Comparison of ENCODE assay signal across 7 cellular contexts in the genomic region with DNA sequence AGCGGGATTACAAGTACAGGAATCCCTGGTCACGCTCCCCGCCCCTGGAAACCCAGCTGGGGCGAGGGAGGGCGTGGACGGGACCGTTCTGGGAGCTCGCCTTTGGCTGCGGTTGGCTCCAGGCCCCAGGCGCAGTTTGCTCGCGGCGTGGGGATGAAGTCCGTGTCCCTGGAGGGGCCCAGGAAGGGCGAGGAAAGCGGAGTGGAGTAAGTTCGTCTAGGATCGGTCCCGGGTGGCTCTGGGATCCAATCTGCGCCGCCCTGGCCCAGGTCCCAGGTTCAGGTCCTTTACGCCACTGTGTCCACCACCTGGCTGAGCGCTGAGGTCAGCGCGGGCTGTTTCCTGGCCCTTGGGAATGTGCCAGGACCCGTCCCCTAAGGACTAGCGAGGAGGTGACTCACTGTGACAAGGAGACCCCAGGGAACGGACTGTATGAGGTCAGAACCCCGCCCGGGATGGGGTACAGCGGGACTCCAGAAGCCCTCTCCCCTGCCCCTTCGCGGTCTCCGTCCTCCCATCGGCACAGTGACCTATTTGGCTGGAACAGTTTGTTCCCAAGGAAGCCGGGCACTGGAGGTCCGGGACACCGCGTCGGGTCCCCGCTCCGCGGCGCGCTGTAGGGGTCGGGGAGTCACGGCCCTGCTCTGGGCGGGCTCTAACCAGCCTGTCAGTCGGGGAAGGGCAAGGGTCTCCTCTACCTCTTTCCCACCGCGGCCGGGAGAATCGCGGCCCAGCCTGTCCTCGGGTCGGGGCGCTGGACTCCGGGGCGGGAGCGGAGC. TPM values are rescaled to one million over a fixed set of nuclear protein-coding genes. Genes with fewer than 3 reads are reported as not detected.
DNase-seq lines count a peak whose midpoint lies in the region; ATAC-seq and TF ChIP-seq lines count a peak whose summit lies in the region.

No MANE protein-coding gene starts in this region.

- ATAC-seq in GM19372 (IDR thresholded peaks at IDR 0.05; ENCODE audit: low read depth, unreplicated experiment), result peak; percentile 3
- no peak for ATAC-seq in GM18861 (IDR thresholded peaks at IDR 0.05; ENCODE audit: unreplicated experiment)
- ATAC-seq in HG03175 (IDR thresholded peaks at IDR 0.05; ENCODE audit: unreplicated experiment), result no peak

- H3K4me3 Mint-ChIP-seq in glutamatergic neuron (ENCODE audit: unreplicated experiment) (peak overlapping the region; percentile 90), osteocyte (ENCODE audit: unreplicated experiment) (peak overlapping the region; percentile 96)

- no peak for TF ChIP-seq CTCF in glutamatergic neuron (IDR thresholded peaks at IDR 0.05; ENCODE audit: partially characterized antibody, unreplicated experiment)
- no peak for TF ChIP-seq CTCF in osteocyte (IDR thresholded peaks at IDR 0.05)

- DNase-seq in NCI-H2196 treated with DMSO at 0.1 percent for 48 hours (lab: John Stamatoyannopoulos, UW; ENCODE audit: unreplicated experiment), result peak; percentile 15
- peak; percentile 28 for DNase-seq in activated naive CD4-positive, alpha-beta T cell treated with anti-CD3 and anti-CD28 coated beads, Interleukin-2, amount 50 U/mL, for 16 hours
- peak; percentile 52 for DNase-seq in glutamatergic neuron
- no peak for DNase-seq in osteocyte (ENCODE audit: extremely low spot score, unreplicated experiment)

- H3K27me3 Mint-ChIP-seq in glutamatergic neuron (ENCODE audit: unreplicated experiment) (peaks cover 8% of the 10 kb centered on the region), osteocyte (ENCODE audit: unreplicated experiment) (no peaks in the 10 kb centered on the region)

- H3K4me1 Mint-ChIP-seq in glutamatergic neuron (ENCODE audit: low read depth, unreplicated experiment) (peaks cover 18% of the 10 kb centered on the region), osteocyte (ENCODE audit: unreplicated experiment) (peaks cover 57% of the 10 kb centered on the region)

- no peaks in the 10 kb centered on the region for H3K36me3 Mint-ChIP-seq in glutamatergic neuron (ENCODE audit: unreplicated experiment)
- H3K36me3 Mint-ChIP-seq in osteocyte (ENCODE audit: unreplicated experiment), result peaks cover 16% of the 10 kb centered on the region

- H3K9me3 Mint-ChIP-seq in glutamatergic neuron (ENCODE audit: unreplicated experiment), result peaks cover 10% of the 10 kb centered on the region
- no peaks in the 10 kb centered on the region for H3K9me3 Mint-ChIP-seq in osteocyte (ENCODE audit: unreplicated experiment)

- peak overlapping the region; percentile 93 for H3K27ac Mint-ChIP-seq in glutamatergic neuron (ENCODE audit: unreplicated experiment)
- peak overlapping the region; percentile 99 for H3K27ac Mint-ChIP-seq in osteocyte (ENCODE audit: unreplicated experiment)

RNA-seq across cellular contexts. Expression of gene CDKN1A, which starts 0.7 kb away (rescaled TPM):
- total RNA-seq in glutamatergic neuron (ENCODE audit: unreplicated experiment), result 41.3 TPM
- 161 and 201 TPM in 2 replicates for total RNA-seq in osteocyte

RNA-seq across cellular contexts. Expression of gene RAB44, which starts 18.4 kb away (rescaled TPM):
- total RNA-seq in glutamatergic neuron (ENCODE audit: unreplicated experiment) (not detected), osteocyte (not detected in 2 replicates)
